Comparison of ENCODE assay signal across 8 cellular contexts in the genomic region with DNA sequence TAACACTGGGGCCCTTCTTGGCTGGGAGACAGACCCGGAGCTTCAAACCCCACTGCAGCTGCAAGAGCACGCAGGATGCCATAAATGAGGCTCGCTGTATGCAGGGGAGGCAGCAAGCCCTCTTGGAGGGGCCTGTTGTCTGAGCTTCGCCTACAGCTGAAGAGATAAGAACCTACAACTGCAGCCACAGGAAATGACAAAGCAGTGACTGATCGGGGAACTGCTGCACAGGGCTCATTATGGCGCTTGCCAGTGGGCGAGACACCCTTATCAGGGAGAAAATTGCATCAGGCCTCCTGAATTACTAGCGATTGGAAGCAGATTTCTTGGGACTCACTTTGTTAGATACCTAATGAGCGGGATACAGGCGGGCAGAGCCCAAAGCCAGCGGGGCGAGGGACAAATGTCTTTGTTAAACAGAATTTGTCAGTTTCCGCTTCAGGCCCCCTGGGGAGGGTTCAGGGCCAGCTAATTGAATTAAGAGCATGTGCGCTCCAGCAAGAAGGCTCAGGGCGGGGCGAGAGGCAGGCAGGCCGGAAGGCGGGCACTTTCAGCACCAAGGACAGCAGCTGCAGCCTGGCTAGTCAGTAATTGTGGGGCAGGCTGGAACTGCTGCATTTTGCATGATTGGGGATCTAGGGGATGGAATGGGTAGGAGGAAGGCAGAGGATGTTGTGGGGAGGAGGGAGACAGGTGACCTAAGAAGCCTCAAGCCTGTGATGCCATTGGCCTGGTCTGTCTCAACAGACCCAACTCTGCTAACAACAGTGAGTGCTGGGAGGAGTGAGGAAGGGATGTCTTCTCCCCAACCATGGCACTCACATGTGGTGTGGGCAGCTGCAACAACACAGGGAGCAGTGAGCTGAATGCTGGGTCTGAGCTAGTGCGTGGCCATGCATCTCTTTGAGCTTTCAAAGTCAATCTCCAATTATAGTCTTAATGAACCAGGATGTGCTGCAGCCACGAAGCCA. TPM values are rescaled to one million over a fixed set of nuclear protein-coding genes. Genes with fewer than 3 reads are reported as not detected.
DNase-seq lines count a peak whose midpoint lies in the region; ATAC-seq and TF ChIP-seq lines count a peak whose summit lies in the region.

No MANE protein-coding gene starts in this region.

- H3K36me3 Mint-ChIP-seq in activated T-cell treated with anti-CD3 and anti-CD28 coated beads, Interleukin-2, amount 50 U/mL, for 24 hours (ENCODE audit: low read depth) = no peaks in the 10 kb centered on the region

- H3K79me2 ChIP-seq in HCT116 (ENCODE audit: insufficient read depth, low read length) (no peaks in the 10 kb centered on the region), neural cell (replicated peaks; ENCODE audit: insufficient read depth, low read length) (no peaks in the 10 kb centered on the region)

- no peaks in the 10 kb centered on the region for H3K9me2 ChIP-seq in HCT116 (ENCODE audit: insufficient read depth)
- no peaks in the 10 kb centered on the region for H3K9me2 ChIP-seq in neural cell (ENCODE audit: insufficient read depth, low read length)

- H3K27me3 ChIP-seq in HCT116 (ENCODE audit: insufficient read depth, low read length) (peaks cover 51% of the 10 kb centered on the region), neural cell (ENCODE audit: insufficient read depth, low read depth, low read length) (no peaks in the 10 kb centered on the region), stomach (peaks cover 0 to 66% (median 0%) of the 10 kb centered on the region in 3 donors)

- no peaks in the 10 kb centered on the region for H3K9me3 Mint-ChIP-seq in activated T-cell treated with anti-CD3 and anti-CD28 coated beads, Interleukin-2, amount 50 U/mL, for 24 hours

- H3K4me3 Mint-ChIP-seq in activated T-cell treated with anti-CD3 and anti-CD28 coated beads, Interleukin-2, amount 50 U/mL, for 24 hours = peak overlapping the region; percentile 34

- TF ChIP-seq EP300 in neural cell (conservative IDR thresholded peaks at IDR 0.05; ENCODE audit: poor library complexity, severe bottlenecking) = peak; percentile 58
- no peak for TF ChIP-seq EP300 in stomach (IDR thresholded peaks at IDR 0.05)

- TF ChIP-seq CTCF in HCT116 (IDR thresholded peaks at IDR 0.05 in 2 of 3, conservative IDR thresholded peaks at IDR 0.05 in 1 of 3; ENCODE audit: borderline replicate concordance in 1 of 3, insufficient read depth in 1 of 3, low read depth in 2 of 3, low read length in 2 of 3) (no peak), fibroblast of pulmonary artery (IDR thresholded peaks at IDR 0.05; ENCODE audit: low read length, missing control alignments) (no peak), neural cell (IDR thresholded peaks at IDR 0.05; ENCODE audit: poor library complexity, severe bottlenecking) (no peak), stomach (IDR thresholded peaks at IDR 0.05) (no peak)

- peak overlapping the region; percentile 77 for H3K27ac Mint-ChIP-seq in activated T-cell treated with anti-CD3 and anti-CD28 coated beads, Interleukin-2, amount 50 U/mL, for 24 hours

- H3K4me3 ChIP-seq in HCT116 (replicated peaks in 1 of 2; ENCODE audit: low read depth in 1 of 2, low read length in 2 of 2) (no peak overlapping the region), fibroblast of pulmonary artery (replicated peaks; ENCODE audit: low read depth, low read length) (no peak overlapping the region), neural cell (ENCODE audit: low read length) (peak overlapping the region; percentile 21), stomach (no peak overlapping the region)

- CTCF ChIA-PET in HCT116 (lab: Charles Lee) = interaction anchor here (1.7 kb wide), 1 partner anchor 16 kb away, joined by 6 read pairs; no protein-coding TSS in a partner anchor

- intact Hi-C loops in HCT116 (cut with micrococcal nuclease) (no loop called here), stomach (cut with DNase I; ENCODE audit: low total_unique reads) (no loop called here)

- peaks cover 7% of the 10 kb centered on the region for H3F3A ChIP-seq in neural cell (ENCODE audit: insufficient read depth, low read length, poor library complexity, severe bottlenecking)

- POLR2A ChIA-PET in HCT116 (lab: Charles Lee) = no interaction called here

- H3K9me3 ChIP-seq in HCT116 (ENCODE audit: control insufficient read depth in 1 of 2, insufficient read depth in 1 of 2, low read depth in 1 of 2, low read length in 2 of 2) = no peaks in the 10 kb centered on the region
- H3K9me3 ChIP-seq in neural cell (ENCODE audit: low read length) = no peaks in the 10 kb centered on the region
- H3K9me3 ChIP-seq in stomach = no peaks in the 10 kb centered on the region

- RAD21 ChIA-PET in HCT116 (lab: Charles Lee; ENCODE audit: low non-redundant PET in 1 of 2, low total read pairs in 2 of 2, uncharacterized antibody in 2 of 2, unreplicated experiment in 2 of 2) = no interaction called here

- H2AFZ ChIP-seq in HCT116 (ENCODE audit: low read depth, low read length, poor library complexity, severe bottlenecking) (no peak overlapping the region), neural cell (ENCODE audit: low read depth, low read length) (peak overlapping the region; percentile 9)

- H3K4me1 ChIP-seq in HCT116 (ENCODE audit: control insufficient read depth in 1 of 2, insufficient read depth in 2 of 2, low read length in 2 of 2) (0 out of 4 replicates have a peak, but pooled peaks cover 0 to 3% of the 10 kb centered on the region in 2 experiments), stomach (peaks cover 0 to 5% (median 2%) of the 10 kb centered on the region in 4 donors)

- H3K4me2 ChIP-seq in HCT116 (ENCODE audit: low read length) (no peak overlapping the region), neural cell (ENCODE audit: low read length) (no peak overlapping the region)

- TF ChIP-seq POLR2A in HCT116 (IDR thresholded peaks at IDR 0.05; ENCODE audit: borderline replicate concordance, extremely low read depth, insufficient read depth, insufficient read length) (no peak), stomach (IDR thresholded peaks at IDR 0.05) (no peak)

- ATAC-seq in HCT116 (peak; percentile 83), GM19463 (IDR thresholded peaks at IDR 0.05; ENCODE audit: unreplicated experiment) (no peak)

- peaks cover 59% of the 10 kb centered on the region for H3K27me3 Mint-ChIP-seq in activated T-cell treated with anti-CD3 and anti-CD28 coated beads, Interleukin-2, amount 50 U/mL, for 24 hours

- no peak overlapping the region for H3K27ac ChIP-seq in HCT116 (ENCODE audit: low read depth, low read length)
- H3K27ac ChIP-seq in neural cell (ENCODE audit: low read length) = peak overlapping the region; percentile 86
- no peak overlapping the region for H3K27ac ChIP-seq in stomach

- H3K36me3 ChIP-seq in HCT116 (ENCODE audit: control insufficient read depth in 1 of 2, insufficient read depth in 2 of 2, low read length in 2 of 2) (no peaks in the 10 kb centered on the region), neural cell (ENCODE audit: insufficient read depth, low read length) (no peaks in the 10 kb centered on the region), stomach (no peaks in the 10 kb centered on the region)

- H4K20me1 ChIP-seq in HCT116 (ENCODE audit: insufficient read depth) (no peaks in the 10 kb centered on the region), neural cell (ENCODE audit: insufficient read depth) (no peaks in the 10 kb centered on the region)

- WGBS in stomach, 5 donors = 10 to 15% (median 12%) methylated on average over 20 of the region's 20 CpGs

- TF ChIP-seq RAD21 in HCT116 (IDR thresholded peaks at IDR 0.05; ENCODE audit: low read depth) (no peak), neural cell (conservative IDR thresholded peaks at IDR 0.05) (no peak)

- DNase-seq in AG08395 (ENCODE audit: low spot score) (peak; percentile 90), HCT116 (ENCODE audit: low read depth, low spot score) (peak; percentile 13), OCI-M1 (lab: John Stamatoyannopoulos, UW) (peak; percentile 93), fibroblast of pulmonary artery (ENCODE audit: low read depth) (peak; percentile 89), stomach (peak; percentile 74)
- DNase-seq in activated T-cell treated with anti-CD3 and anti-CD28 coated beads, Interleukin-2, amount 50 U/mL, for 24 hours = peak; percentile 78

- no peak overlapping the region for H3K9ac ChIP-seq in HCT116 (ENCODE audit: low read length)
- H3K9ac ChIP-seq in neural cell (ENCODE audit: low read length) = peak overlapping the region; percentile 59

- no TSS peak for BruUV-seq in HCT116 (replicated peaks; lab: Mats Ljungman, UMichigan)

- H3K4me1 Mint-ChIP-seq in activated T-cell treated with anti-CD3 and anti-CD28 coated beads, Interleukin-2, amount 50 U/mL, for 24 hours (ENCODE audit: low read depth) = peaks cover 18% of the 10 kb centered on the region

TF ChIP-seq in HCT116, 20 proteins besides CTCF, POLR2A, EP300 and RAD21 (continues in another document):
- TF ChIP-seq CEBPB (IDR thresholded peaks at IDR 0.05; ENCODE audit: low read depth) (no peak), EZH2phosphoT487 (IDR thresholded peaks at IDR 0.05; ENCODE audit: borderline replicate concordance) (no peak), ELF1 (IDR thresholded peaks at IDR 0.05; ENCODE audit: borderline replicate concordance, low read depth) (no peak)

RNA-seq across cellular contexts. Expression of gene CCDC33, which starts 55.3 kb away (rescaled TPM):
- total RNA-seq in HCT116 (2021; ENCODE audit: unreplicated experiment) (0.15 TPM), stomach (1 to 10 TPM in 1 of 5 donors, under 1 TPM in 2, not detected in 2; 0.58 to 9.4 (median 0.73) TPM)
- polyA plus RNA-seq in HCT116 (2012) = 0.09 and 0.21 TPM in 2 replicates
- polyA plus RNA-seq in neural cell (1.4 TPM in 2 replicates), stomach (not detected)
- polyA minus RNA-seq in neural cell = 0.73 and 1.3 TPM in 2 replicates

Comparison
In these comparisons a context has a peak if more than half of its experiments do, and no peak if none do; other contexts are left out.
1. DNase-seq: peak in every context shown above with its lines; median percentile 93 in OCI-M1; 90 in AG08395; 89 in fibroblast of pulmonary artery; 78 in activated T-cell treated with anti-CD3 and anti-CD28 coated beads, Interleukin-2, amount 50 U/mL, for 24 hours; 74 in stomach; 13 in HCT116.